ENCODE assay signal across 10 cellular contexts in the genomic region with DNA sequence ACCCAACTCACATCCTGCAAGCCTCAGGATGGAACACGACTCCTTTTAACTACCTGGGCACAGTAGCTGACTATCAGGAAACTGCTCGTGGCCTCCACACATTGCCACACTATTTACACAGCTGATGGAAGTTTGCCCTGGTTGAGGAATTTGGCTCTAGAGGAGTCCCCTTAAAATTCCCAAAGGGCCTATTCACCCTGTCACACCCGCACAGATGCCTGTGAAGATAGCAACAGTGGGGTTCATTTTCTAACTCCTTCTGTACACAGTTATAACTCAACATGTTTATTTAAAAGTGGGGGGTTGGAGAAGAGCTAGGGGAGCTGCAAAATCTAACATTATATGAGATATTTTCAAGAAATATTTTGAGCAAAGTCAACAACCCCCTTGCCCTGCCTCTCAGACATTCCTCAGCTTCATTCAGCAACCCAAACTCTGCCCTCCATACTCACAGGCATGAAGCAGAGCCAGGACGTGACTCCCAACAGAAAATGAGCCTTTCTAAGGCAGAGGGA. TPM values are rescaled to one million over a fixed set of nuclear protein-coding genes. Genes with fewer than 3 reads are reported as not detected.
DNase-seq lines count a peak whose midpoint lies in the region; ATAC-seq and TF ChIP-seq lines count a peak whose summit lies in the region.
"Had no signal": no experiment of that assay in that cellular context is flagged by ENCODE, and none has a peak within 500 bp of the region (broad histone marks: within the 10 kb centered on the region; RNA-seq: fewer than 3 reads in every experiment).

No MANE protein-coding gene starts in this region.

- H3K36me3 ChIP-seq in Panc1 (ENCODE audit: control insufficient read depth, insufficient read depth, low read length): no peaks in the 10 kb centered on the region
- H3K36me3 ChIP-seq: tibial nerve had no signal

- ATAC-seq in Panc1: peak; percentile 90
- no peak for ATAC-seq in GM19397 (IDR thresholded peaks at IDR 0.05; ENCODE audit: unreplicated experiment)
- no peak for ATAC-seq in T-helper 17 cell

- TF ChIP-seq CTCF in Panc1 (IDR thresholded peaks at IDR 0.05) (no peak), fibroblast of the aortic adventitia (IDR thresholded peaks at IDR 0.05; ENCODE audit: insufficient read depth, low read length) (no peak), osteocyte (IDR thresholded peaks at IDR 0.05) (no peak)

- no TSS peak for BruUV-seq in Panc1 (replicated peaks; lab: Mats Ljungman, UMichigan)

- peaks cover 72% of the 10 kb centered on the region for H3K4me1 ChIP-seq in Panc1 (ENCODE audit: control insufficient read depth, insufficient read depth, low read length)

- H3K4me3 ChIP-seq in Panc1 (ENCODE audit: low read depth in 2 of 2, low read length in 2 of 2) (peak overlapping the region in 1 of 2 experiments; percentile 5; a peak in 2 of 4 replicates), fibroblast of the aortic adventitia (ENCODE audit: low read depth, low read length) (no peak overlapping the region)
- H3K4me3 ChIP-seq: tibial nerve had no signal

- H3K9me3 Mint-ChIP-seq in osteocyte (ENCODE audit: unreplicated experiment): no peaks in the 10 kb centered on the region

- peak; percentile 16 for DNase-seq in DMS153 treated with DMSO at 0.1 percent for 48 hours (lab: John Stamatoyannopoulos, UW; ENCODE audit: unreplicated experiment)
- peak; percentile 77 for DNase-seq in Panc1 (ENCODE audit: low read depth, low spot score)
- DNase-seq in fibroblast of the aortic adventitia (ENCODE audit: low read depth): peak; percentile 46
- DNase-seq in osteocyte (ENCODE audit: extremely low spot score, unreplicated experiment): no peak
- no peak for DNase-seq in HPDE6-E6E7 (ENCODE audit: extremely low spot score)
- no peak for DNase-seq in GOT3 (lab: John Stamatoyannopoulos, UW)
- no peak for DNase-seq in T-helper 17 cell
- DNase-seq: NCI-H2171 had no signal

- H3K27me3 ChIP-seq in Panc1 (ENCODE audit: control insufficient read depth, insufficient read depth, low read length): no peaks in the 10 kb centered on the region
- H3K27me3 ChIP-seq: tibial nerve had no signal

- no peaks in the 10 kb centered on the region for H3K9me3 ChIP-seq in Panc1 (ENCODE audit: control insufficient read depth, insufficient read depth, low read depth, low read length)
- H3K9me3 ChIP-seq in T-helper 17 cell (ENCODE audit: control insufficient read depth, low read length, poor library complexity, severe bottlenecking): no peaks in the 10 kb centered on the region
- H3K9me3 ChIP-seq: tibial nerve had no signal

- H3K27ac ChIP-seq in Panc1 (ENCODE audit: low read length): peak overlapping the region; percentile 91

- H3K27ac Mint-ChIP-seq in osteocyte (ENCODE audit: unreplicated experiment) (peak overlapping the region; percentile 86), T-helper 17 cell (no peak overlapping the region)

- H3K4me3 Mint-ChIP-seq in osteocyte (ENCODE audit: unreplicated experiment): peak overlapping the region; percentile 41
- H3K4me3 Mint-ChIP-seq in T-helper 17 cell: no peak overlapping the region

- in situ Hi-C loops in Panc1 (cut with HindIII; ENCODE audit: low pct_unique_long_range_greater_than_20kb, low sequenced_read_pairs): no loop called here

- CTCF ChIA-PET in Panc1 (lab: Charles Lee): interaction anchor here (0.6 kb wide), 1 partner anchor 126 kb away, joined by 5 read pairs; no protein-coding TSS in a partner anchor

- peaks cover 1% of the 10 kb centered on the region for H3K36me3 Mint-ChIP-seq in osteocyte (ENCODE audit: unreplicated experiment)
- H3K36me3 Mint-ChIP-seq in T-helper 17 cell (ENCODE audit: low read depth): no peaks in the 10 kb centered on the region

- H3K4me1 Mint-ChIP-seq in osteocyte (ENCODE audit: unreplicated experiment) (peaks cover 69% of the 10 kb centered on the region), T-helper 17 cell (no peaks in the 10 kb centered on the region)

- POLR2A ChIA-PET in Panc1 (lab: Charles Lee): interaction anchor here (0.5 to 1.3 kb wide), 6 partner anchors 25 to 1103 kb away, joined by 3 to 9 read pairs (median 4); a partner anchor contains a TSS

- no peaks in the 10 kb centered on the region for H3K27me3 Mint-ChIP-seq in osteocyte (ENCODE audit: unreplicated experiment)
- peaks cover 37% of the 10 kb centered on the region for H3K27me3 Mint-ChIP-seq in T-helper 17 cell

- intact Hi-C loops in Panc1 (cut with micrococcal nuclease; ENCODE audit: unreplicated experiment): no loop called here

RNA-seq across cellular contexts. Expression of a gene that starts 35.8 kb away (rescaled TPM):
- total RNA-seq in Panc1 (2021; ENCODE audit: unreplicated experiment) (355 TPM), fibroblast of the aortic adventitia (ENCODE audit: low replicate concordance) (28.0 and 29.6 TPM in 2 replicates), osteocyte (412 and 526 TPM in 2 replicates), T-helper 17 cell (not detected)
- 366 TPM for polyA plus RNA-seq in Panc1 (2012; ENCODE audit: insufficient read length)

Comparison
In these comparisons a context has a peak if more than half of its experiments do, and no peak if none do; other contexts are left out.
1. DNase-seq: peak in DMS153 treated with DMSO at 0.1 percent for 48 hours (single experiment), Panc1 (single experiment) and fibroblast of the aortic adventitia (single experiment); none in osteocyte (single experiment), HPDE6-E6E7 (single experiment), GOT3 (single experiment) and T-helper 17 cell (0 of 3).
2. RNA of a gene that starts 35.8 kb away (total RNA-seq): 412 to 526 TPM in osteocyte, 355 TPM in Panc1 (single experiment) and 28.0 to 29.6 TPM in fibroblast of the aortic adventitia; not detected in T-helper 17 cell; every median in the first group is over 10 times any median in the second.